In the genomic region with DNA sequence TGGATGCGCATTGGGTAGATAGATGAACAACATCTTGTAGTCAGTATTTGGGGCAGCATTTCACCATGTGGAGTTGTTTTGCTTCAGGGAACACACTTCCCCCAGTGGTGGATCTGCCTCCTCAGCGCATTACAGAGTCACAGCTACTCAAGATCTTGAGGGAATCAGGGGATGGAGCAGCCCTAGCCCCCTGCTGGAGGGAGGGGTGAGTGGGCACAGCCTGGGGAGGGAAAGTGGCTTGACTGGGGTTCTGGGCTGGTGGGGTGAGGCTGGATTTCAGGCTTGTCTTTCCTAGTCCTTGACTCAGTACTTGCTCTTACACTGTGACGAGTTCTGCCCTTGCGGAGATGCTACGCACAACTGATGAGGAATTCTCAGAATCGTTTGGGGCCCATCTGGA, we compare ENCODE assay signal across 25 cellular contexts.
DNase-seq lines count a peak whose midpoint lies in the region; ATAC-seq and TF ChIP-seq lines count a peak whose summit lies in the region.
"Had no signal": no experiment of that assay in that cellular context is flagged by ENCODE, and none has a peak within 500 bp of the region (broad histone marks: within the 10 kb centered on the region; RNA-seq: fewer than 3 reads in every experiment).

No MANE protein-coding gene starts in this region.

- H3K9ac ChIP-seq in Loucy (ENCODE audit: low read depth, low read length, poor library complexity, severe bottlenecking): no peak overlapping the region
- no peak overlapping the region for H3K9ac ChIP-seq in endodermal cell (ENCODE audit: extremely low read depth, low read length, poor library complexity, severe bottlenecking)

- peaks cover 7% of the 10 kb centered on the region for H3K4me1 Mint-ChIP-seq in endodermal cell

- no peaks in the 10 kb centered on the region for H4K20me1 ChIP-seq in Loucy (ENCODE audit: insufficient read depth, low read length, poor library complexity, severe bottlenecking)

- H3K27ac Mint-ChIP-seq in endodermal cell: no peak overlapping the region
- H3K27ac Mint-ChIP-seq: CD4-positive, alpha-beta T cell; HFFc6 had no signal

- DNase-seq in NCI-H82 (lab: John Stamatoyannopoulos, UW): peak; percentile 7
- DNase-seq in NCI-H82 treated with DMSO at 0.1 percent for 48 hours (lab: John Stamatoyannopoulos, UW; ENCODE audit: unreplicated experiment): no peak
- peak; percentile 67 for DNase-seq in endodermal cell
- peak; percentile 25 for DNase-seq in sigmoid colon
- no peak for DNase-seq in activated gamma-delta T cell treated with Interleukin-2 at 50 U/mL for 16 hours
- DNase-seq in 8988T: no peak
- no peak for DNase-seq in omental fat pad (ENCODE audit: low spot score)
- DNase-seq: CD4-positive, alpha-beta T cell; DMS153; GF-D8; GOT3; HFFc6; IMR-90; Karpas-422; MM.1S; NCI-H1105 treated with DMSO at 0.1 percent for 48 hours; NCI-H1694 treated with DMSO at 0.1 percent for 48 hours; NCI-H2107; NCI-H510A; NCI-H748 treated with DMSO at 0.1 percent for 48 hours; OCI-M1; Right ventricle myocardium superior had no signal

- no peaks in the 10 kb centered on the region for H3K79me2 ChIP-seq in Loucy (ENCODE audit: insufficient read depth, low read length)

- H3K9me3 ChIP-seq in Loucy (ENCODE audit: insufficient read depth, low read depth, low read length) (no peaks in the 10 kb centered on the region), endodermal cell (ENCODE audit: control insufficient read depth, low read length) (no peaks in the 10 kb centered on the region), sigmoid colon (no peaks in the 10 kb centered on the region)

- H3K27me3 Mint-ChIP-seq in endodermal cell (ENCODE audit: insufficient read depth): peaks cover 6% of the 10 kb centered on the region
- H3K27me3 Mint-ChIP-seq: CD4-positive, alpha-beta T cell had no signal

- H3K27me3 ChIP-seq in Loucy (ENCODE audit: insufficient read depth, low read length, poor library complexity, severe bottlenecking) (no peaks in the 10 kb centered on the region), endodermal cell (ENCODE audit: control insufficient read depth, insufficient read depth, low read length, poor library complexity, severe bottlenecking) (no peaks in the 10 kb centered on the region), sigmoid colon (no peaks in the 10 kb centered on the region)

- H3K36me3 Mint-ChIP-seq in endodermal cell (ENCODE audit: low read depth): no peaks in the 10 kb centered on the region

- H3K4me3 Mint-ChIP-seq in endodermal cell: no peak overlapping the region
- H3K4me3 Mint-ChIP-seq: CD4-positive, alpha-beta T cell; HFFc6 had no signal

- WGBS in endodermal cell (ENCODE audit: insufficient coverage in 1 of 2, insufficient read length in 1 of 2), 2 experiments: 94 to 96% methylated on average over 6 of the region's 6 CpGs
- WGBS in sigmoid colon, 2 donors: 93 to 95% methylated on average over 6 of the region's 6 CpGs

- TF ChIP-seq CTCF in Loucy (conservative IDR thresholded peaks at IDR 0.05; ENCODE audit: low read length): peak; percentile 26
- peak; percentile 62 for TF ChIP-seq CTCF in endodermal cell (conservative IDR thresholded peaks at IDR 0.05)
- no peak for TF ChIP-seq CTCF in sigmoid colon (IDR thresholded peaks at IDR 0.05)
- no peak for TF ChIP-seq CTCF in omental fat pad (IDR thresholded peaks at IDR 0.05)

- no peaks in the 10 kb centered on the region for H3K36me3 ChIP-seq in Loucy (ENCODE audit: insufficient read depth, low read length)
- no peaks in the 10 kb centered on the region for H3K36me3 ChIP-seq in endodermal cell (ENCODE audit: control insufficient read depth, insufficient read depth, low read length)
- no peaks in the 10 kb centered on the region for H3K36me3 ChIP-seq in sigmoid colon

- peaks cover 23% of the 10 kb centered on the region for H3K4me1 ChIP-seq in Loucy (ENCODE audit: insufficient read depth, low read length, poor library complexity, severe bottlenecking)
- no peaks in the 10 kb centered on the region for H3K4me1 ChIP-seq in endodermal cell (ENCODE audit: control insufficient read depth, insufficient read depth, low read length)
- no peaks in the 10 kb centered on the region for H3K4me1 ChIP-seq in sigmoid colon

- no peaks in the 10 kb centered on the region for H3K9me2 ChIP-seq in Loucy (replicated peaks; ENCODE audit: low read depth, low read length)

- H3F3A ChIP-seq in Loucy (ENCODE audit: low read depth): no peaks in the 10 kb centered on the region

- no peak for TF ChIP-seq POLR2A in sigmoid colon (IDR thresholded peaks at IDR 0.05)

- H3K4me3 ChIP-seq in Loucy (ENCODE audit: low read length, poor library complexity, severe bottlenecking) (no peak overlapping the region), endodermal cell (ENCODE audit: low read length) (no peak overlapping the region), sigmoid colon (no peak overlapping the region)
- H3K4me3 ChIP-seq: GM12878 had no signal

- no peak for ATAC-seq in omental fat pad (ENCODE audit: low FRiP score)
- ATAC-seq: GM12878 had no signal

- no peak for TF ChIP-seq EP300 in sigmoid colon (IDR thresholded peaks at IDR 0.05)

- intact Hi-C loops in sigmoid colon (cut with DNase I): no loop called here

- no peak overlapping the region for H3K27ac ChIP-seq in endodermal cell (ENCODE audit: low read depth, low read length)
- H3K27ac ChIP-seq in sigmoid colon: no peak overlapping the region
- H3K27ac ChIP-seq: 22Rv1 had no signal

- no peak overlapping the region for H3K4me2 ChIP-seq in Loucy (ENCODE audit: low read depth, low read length, poor library complexity, severe bottlenecking)

- peaks cover 2% of the 10 kb centered on the region for H3K9me3 Mint-ChIP-seq in endodermal cell
- H3K9me3 Mint-ChIP-seq: CD4-positive, alpha-beta T cell had no signal

- no peak overlapping the region for H2AFZ ChIP-seq in Loucy (ENCODE audit: low read length)

Comparison
In these comparisons a context has a peak if more than half of its experiments do, and no peak if none do; other contexts are left out.
1. DNase-seq: peak in NCI-H82 (single experiment), endodermal cell (single experiment) and sigmoid colon (single experiment); none in NCI-H82 treated with DMSO at 0.1 percent for 48 hours (single experiment), activated gamma-delta T cell treated with Interleukin-2 at 50 U/mL for 16 hours (single experiment), 8988T (single experiment) and omental fat pad (single experiment).
2. CTCF ChIP-seq: peak in Loucy (single experiment) and endodermal cell (single experiment); none in sigmoid colon (0 of 4) and omental fat pad (0 of 3).